In the genomic region with DNA sequence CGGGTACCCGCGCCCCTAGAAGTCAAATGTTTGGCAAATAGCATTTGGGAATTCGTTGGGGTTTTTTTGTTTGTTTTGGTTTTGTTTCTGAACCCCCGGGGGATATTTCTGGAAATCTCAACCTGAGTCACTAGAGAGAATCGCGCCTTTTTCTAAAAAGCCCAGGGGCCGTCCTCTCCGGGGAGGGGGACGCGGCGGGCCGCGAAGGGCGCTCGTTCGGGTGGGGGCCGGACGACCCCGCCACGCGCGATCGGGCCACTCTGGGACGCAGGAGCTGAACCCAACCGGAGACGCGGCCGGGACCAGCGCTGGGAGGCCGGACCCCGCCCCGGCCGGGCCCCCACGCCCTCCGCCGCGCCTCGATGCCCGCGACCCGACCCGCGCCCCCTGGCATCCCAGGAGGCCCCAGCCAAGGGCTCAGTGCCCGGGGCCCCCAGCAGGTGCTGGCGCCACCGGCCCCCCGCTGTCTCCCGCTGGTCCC, we compare ENCODE assay signal across 1 cellular context.
TF ChIP-seq lines count a peak whose summit lies in the region.

No MANE protein-coding gene starts in this region.

TF ChIP-seq in GM12878, 131 proteins besides CTCF, POLR2A, EP300 and RAD21 (continued from another document):
- TF ChIP-seq, protein P1, sequence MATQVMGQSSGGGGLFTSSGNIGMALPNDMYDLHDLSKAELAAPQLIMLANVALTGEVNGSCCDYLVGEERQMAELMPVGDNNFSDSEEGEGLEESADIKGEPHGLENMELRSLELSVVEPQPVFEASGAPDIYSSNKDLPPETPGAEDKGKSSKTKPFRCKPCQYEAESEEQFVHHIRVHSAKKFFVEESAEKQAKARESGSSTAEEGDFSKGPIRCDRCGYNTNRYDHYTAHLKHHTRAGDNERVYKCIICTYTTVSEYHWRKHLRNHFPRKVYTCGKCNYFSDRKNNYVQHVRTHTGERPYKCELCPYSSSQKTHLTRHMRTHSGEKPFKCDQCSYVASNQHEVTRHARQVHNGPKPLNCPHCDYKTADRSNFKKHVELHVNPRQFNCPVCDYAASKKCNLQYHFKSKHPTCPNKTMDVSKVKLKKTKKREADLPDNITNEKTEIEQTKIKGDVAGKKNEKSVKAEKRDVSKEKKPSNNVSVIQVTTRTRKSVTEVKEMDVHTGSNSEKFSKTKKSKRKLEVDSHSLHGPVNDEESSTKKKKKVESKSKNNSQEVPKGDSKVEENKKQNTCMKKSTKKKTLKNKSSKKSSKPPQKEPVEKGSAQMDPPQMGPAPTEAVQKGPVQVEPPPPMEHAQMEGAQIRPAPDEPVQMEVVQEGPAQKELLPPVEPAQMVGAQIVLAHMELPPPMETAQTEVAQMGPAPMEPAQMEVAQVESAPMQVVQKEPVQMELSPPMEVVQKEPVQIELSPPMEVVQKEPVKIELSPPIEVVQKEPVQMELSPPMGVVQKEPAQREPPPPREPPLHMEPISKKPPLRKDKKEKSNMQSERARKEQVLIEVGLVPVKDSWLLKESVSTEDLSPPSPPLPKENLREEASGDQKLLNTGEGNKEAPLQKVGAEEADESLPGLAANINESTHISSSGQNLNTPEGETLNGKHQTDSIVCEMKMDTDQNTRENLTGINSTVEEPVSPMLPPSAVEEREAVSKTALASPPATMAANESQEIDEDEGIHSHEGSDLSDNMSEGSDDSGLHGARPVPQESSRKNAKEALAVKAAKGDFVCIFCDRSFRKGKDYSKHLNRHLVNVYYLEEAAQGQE (IDR thresholded peaks at IDR 0.05; ENCODE audit: low read depth, low read length), result no peak
- TF ChIP-seq, protein P2, sequence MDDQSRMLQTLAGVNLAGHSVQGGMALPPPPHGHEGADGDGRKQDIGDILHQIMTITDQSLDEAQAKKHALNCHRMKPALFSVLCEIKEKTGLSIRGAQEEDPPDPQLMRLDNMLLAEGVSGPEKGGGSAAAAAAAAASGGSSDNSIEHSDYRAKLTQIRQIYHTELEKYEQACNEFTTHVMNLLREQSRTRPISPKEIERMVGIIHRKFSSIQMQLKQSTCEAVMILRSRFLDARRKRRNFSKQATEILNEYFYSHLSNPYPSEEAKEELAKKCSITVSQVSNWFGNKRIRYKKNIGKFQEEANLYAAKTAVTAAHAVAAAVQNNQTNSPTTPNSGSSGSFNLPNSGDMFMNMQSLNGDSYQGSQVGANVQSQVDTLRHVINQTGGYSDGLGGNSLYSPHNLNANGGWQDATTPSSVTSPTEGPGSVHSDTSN (IDR thresholded peaks at IDR 0.05; ENCODE audit: insufficient replicate concordance, low read depth, low read length), result no peak
- TF ChIP-seq MEF2B (IDR thresholded peaks at IDR 0.05; ENCODE audit: partially characterized antibody, poor library complexity, severe bottlenecking), result peak; percentile 72
- TF ChIP-seq MYB (IDR thresholded peaks at IDR 0.05; ENCODE audit: borderline replicate concordance, low read depth, low read length), result no peak
- no peak for TF ChIP-seq POLR2AphosphoS5 (IDR thresholded peaks at IDR 0.05; ENCODE audit: low read length)
- TF ChIP-seq RUNX3 (IDR thresholded peaks at IDR 0.05; ENCODE audit: low read length), result peak; percentile 37; the same call in 1 of the 2 replicates
- TF ChIP-seq TCF3 (IDR thresholded peaks at IDR 0.05; ENCODE audit: borderline replicate concordance, insufficient read depth, low read depth, low read length), result no peak
- TF ChIP-seq, protein P3, sequence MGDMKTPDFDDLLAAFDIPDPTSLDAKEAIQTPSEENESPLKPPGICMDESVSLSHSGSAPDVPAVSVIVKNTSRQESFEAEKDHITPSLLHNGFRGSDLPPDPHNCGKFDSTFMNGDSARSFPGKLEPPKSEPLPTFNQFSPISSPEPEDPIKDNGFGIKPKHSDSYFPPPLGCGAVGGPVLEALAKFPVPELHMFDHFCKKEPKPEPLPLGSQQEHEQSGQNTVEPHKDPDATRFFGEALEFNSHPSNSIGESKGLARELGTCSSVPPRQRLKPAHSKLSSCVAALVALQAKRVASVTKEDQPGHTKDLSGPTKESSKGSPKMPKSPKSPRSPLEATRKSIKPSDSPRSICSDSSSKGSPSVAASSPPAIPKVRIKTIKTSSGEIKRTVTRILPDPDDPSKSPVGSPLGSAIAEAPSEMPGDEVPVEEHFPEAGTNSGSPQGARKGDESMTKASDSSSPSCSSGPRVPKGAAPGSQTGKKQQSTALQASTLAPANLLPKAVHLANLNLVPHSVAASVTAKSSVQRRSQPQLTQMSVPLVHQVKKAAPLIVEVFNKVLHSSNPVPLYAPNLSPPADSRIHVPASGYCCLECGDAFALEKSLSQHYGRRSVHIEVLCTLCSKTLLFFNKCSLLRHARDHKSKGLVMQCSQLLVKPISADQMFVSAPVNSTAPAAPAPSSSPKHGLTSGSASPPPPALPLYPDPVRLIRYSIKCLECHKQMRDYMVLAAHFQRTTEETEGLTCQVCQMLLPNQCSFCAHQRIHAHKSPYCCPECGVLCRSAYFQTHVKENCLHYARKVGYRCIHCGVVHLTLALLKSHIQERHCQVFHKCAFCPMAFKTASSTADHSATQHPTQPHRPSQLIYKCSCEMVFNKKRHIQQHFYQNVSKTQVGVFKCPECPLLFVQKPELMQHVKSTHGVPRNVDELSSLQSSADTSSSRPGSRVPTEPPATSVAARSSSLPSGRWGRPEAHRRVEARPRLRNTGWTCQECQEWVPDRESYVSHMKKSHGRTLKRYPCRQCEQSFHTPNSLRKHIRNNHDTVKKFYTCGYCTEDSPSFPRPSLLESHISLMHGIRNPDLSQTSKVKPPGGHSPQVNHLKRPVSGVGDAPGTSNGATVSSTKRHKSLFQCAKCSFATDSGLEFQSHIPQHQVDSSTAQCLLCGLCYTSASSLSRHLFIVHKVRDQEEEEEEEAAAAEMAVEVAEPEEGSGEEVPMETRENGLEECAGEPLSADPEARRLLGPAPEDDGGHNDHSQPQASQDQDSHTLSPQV (IDR thresholded peaks at IDR 0.05), result no peak
- no peak; the same call in none of the 2 replicates for TF ChIP-seq BACH1 (IDR thresholded peaks at IDR 0.05; ENCODE audit: borderline replicate concordance)
- no peak for TF ChIP-seq CBX5 (IDR thresholded peaks at IDR 0.05; ENCODE audit: low read depth)
- TF ChIP-seq BRCA1 (IDR thresholded peaks at IDR 0.05; ENCODE audit: low read depth, low read length), result no peak
- no peak for TF ChIP-seq ASH2L (IDR thresholded peaks at IDR 0.05; ENCODE audit: borderline replicate concordance, low read depth)
- TF ChIP-seq, protein P4, sequence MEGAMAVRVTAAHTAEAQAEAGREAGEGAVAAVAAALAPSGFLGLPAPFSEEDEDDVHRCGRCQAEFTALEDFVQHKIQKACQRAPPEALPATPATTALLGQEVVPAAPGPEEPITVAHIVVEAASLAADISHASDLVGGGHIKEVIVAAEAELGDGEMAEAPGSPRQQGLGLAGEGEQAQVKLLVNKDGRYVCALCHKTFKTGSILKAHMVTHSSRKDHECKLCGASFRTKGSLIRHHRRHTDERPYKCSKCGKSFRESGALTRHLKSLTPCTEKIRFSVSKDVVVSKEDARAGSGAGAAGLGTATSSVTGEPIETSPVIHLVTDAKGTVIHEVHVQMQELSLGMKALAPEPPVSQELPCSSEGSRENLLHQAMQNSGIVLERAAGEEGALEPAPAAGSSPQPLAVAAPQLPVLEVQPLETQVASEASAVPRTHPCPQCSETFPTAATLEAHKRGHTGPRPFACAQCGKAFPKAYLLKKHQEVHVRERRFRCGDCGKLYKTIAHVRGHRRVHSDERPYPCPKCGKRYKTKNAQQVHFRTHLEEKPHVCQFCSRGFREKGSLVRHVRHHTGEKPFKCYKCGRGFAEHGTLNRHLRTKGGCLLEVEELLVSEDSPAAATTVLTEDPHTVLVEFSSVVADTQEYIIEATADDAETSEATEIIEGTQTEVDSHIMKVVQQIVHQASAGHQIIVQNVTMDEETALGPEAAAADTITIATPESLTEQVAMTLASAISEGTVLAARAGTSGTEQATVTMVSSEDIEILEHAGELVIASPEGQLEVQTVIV (IDR thresholded peaks at IDR 0.05; ENCODE audit: borderline replicate concordance, partially characterized antibody), result no peak
- TF ChIP-seq POLR2AphosphoS2 (IDR thresholded peaks at IDR 0.05; ENCODE audit: low read depth, low read length), result no peak; the same call in 1 of the 2 replicates
- no peak for TF ChIP-seq EGR1 (IDR thresholded peaks at IDR 0.05; ENCODE audit: borderline replicate concordance in 1 of 2, low read depth in 2 of 2, low read length in 2 of 2)
- peak; percentile 30; the same call in 1 of the 2 replicates for TF ChIP-seq IKZF1 (conservative IDR thresholded peaks at IDR 0.05)
- no peak for TF ChIP-seq ATF3 (IDR thresholded peaks at IDR 0.05; ENCODE audit: borderline replicate concordance, extremely low read depth, low read depth, low read length)
- TF ChIP-seq, protein P5, sequence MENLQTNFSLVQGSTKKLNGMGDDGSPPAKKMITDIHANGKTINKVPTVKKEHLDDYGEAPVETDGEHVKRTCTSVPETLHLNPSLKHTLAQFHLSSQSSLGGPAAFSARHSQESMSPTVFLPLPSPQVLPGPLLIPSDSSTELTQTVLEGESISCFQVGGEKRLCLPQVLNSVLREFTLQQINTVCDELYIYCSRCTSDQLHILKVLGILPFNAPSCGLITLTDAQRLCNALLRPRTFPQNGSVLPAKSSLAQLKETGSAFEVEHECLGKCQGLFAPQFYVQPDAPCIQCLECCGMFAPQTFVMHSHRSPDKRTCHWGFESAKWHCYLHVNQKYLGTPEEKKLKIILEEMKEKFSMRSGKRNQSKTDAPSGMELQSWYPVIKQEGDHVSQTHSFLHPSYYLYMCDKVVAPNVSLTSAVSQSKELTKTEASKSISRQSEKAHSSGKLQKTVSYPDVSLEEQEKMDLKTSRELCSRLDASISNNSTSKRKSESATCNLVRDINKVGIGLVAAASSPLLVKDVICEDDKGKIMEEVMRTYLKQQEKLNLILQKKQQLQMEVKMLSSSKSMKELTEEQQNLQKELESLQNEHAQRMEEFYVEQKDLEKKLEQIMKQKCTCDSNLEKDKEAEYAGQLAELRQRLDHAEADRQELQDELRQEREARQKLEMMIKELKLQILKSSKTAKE (IDR thresholded peaks at IDR 0.05; ENCODE audit: low read depth, poor library complexity, severe bottlenecking), result peak; percentile 27
- TF ChIP-seq HDGF (IDR thresholded peaks at IDR 0.05), result no peak
- no peak for TF ChIP-seq ETV6 (conservative IDR thresholded peaks at IDR 0.05 in 1 of 2, IDR thresholded peaks at IDR 0.05 in 1 of 2; ENCODE audit: borderline replicate concordance in 1 of 2, low read depth in 1 of 2)
- no peak for TF ChIP-seq ELK1 (IDR thresholded peaks at IDR 0.05; ENCODE audit: low read depth, low read length)
